In genomic region chr17:38911081-38911730, GRCh38 we compare ENCODE assay signal across 20 cellular contexts. TPM values are rescaled to one million over a fixed set of nuclear protein-coding genes. Genes with fewer than 3 reads are reported as not detected.
A peak's percentile ranks its signal among the peaks of the same experiment; 100 is the strongest.
DNase-seq lines count a peak whose midpoint lies in the region; ATAC-seq and TF ChIP-seq lines count a peak whose summit lies in the region.
"Had no signal": no experiment of that assay in that cellular context is flagged by ENCODE, and none has a peak within 500 bp of the region (broad histone marks: within the 10 kb centered on the region; RNA-seq: fewer than 3 reads in every experiment).

No MANE protein-coding gene starts in this region.

- H3K36me3 Mint-ChIP-seq in naive thymus-derived CD4-positive, alpha-beta T cell = peaks cover 4 to 16% (median 10%) of the 10 kb centered on the region in 5 donors

- CTCF ChIA-PET in naive thymus-derived CD4-positive, alpha-beta T cell (lab: Charles Lee) = no interaction called here

- H3K9me3 Mint-ChIP-seq in naive thymus-derived CD4-positive, alpha-beta T cell = no peaks in the 10 kb centered on the region
- H3K9me3 Mint-ChIP-seq: activated T-helper 1 cell treated with anti-CD3 and anti-CD28 coated beads, Interleukin-12 subunit alpha, Interleukin-12 subunit beta, Interleukin-2, Interleukin-4 antibody, amounts not matched to agents 30 ng/mL and 10 ng/mL and 1 ng/mL, durations not matched to agents 14 hours and 24 hours and 36 hours; T-helper 2 cell treated with Interferon-gamma antibody and Interleukin-4, amounts not matched to agents 5 μg/mL and 100 μg/mL, for 36 hours had no signal

- H3K9me3 ChIP-seq in RWPE2 (ENCODE audit: severe bottlenecking) = no peaks in the 10 kb centered on the region
- no peaks in the 10 kb centered on the region for H3K9me3 ChIP-seq in right cardiac atrium (ENCODE audit: control insufficient read depth, low read length)
- no peaks in the 10 kb centered on the region for H3K9me3 ChIP-seq in stomach
- no peaks in the 10 kb centered on the region for H3K9me3 ChIP-seq in SJCRH30 (replicated peaks)
- H3K9me3 ChIP-seq in naive thymus-derived CD4-positive, alpha-beta T cell (ENCODE audit: control insufficient read depth in 2 of 3, low read length in 3 of 3) = no peaks in the 10 kb centered on the region

- no peak for TF ChIP-seq POLR2A in stomach (IDR thresholded peaks at IDR 0.05)

- POLR2A ChIA-PET in naive thymus-derived CD4-positive, alpha-beta T cell (lab: Charles Lee) = interaction anchor here (0.9 to 1.4 kb wide), 2 partner anchors 8 to 9 kb away, joined by 4 read pairs; no protein-coding TSS in a partner anchor

- peaks cover 63% of the 10 kb centered on the region for H3K36me3 ChIP-seq in RWPE2 (ENCODE audit: low read depth)
- H3K36me3 ChIP-seq in stomach = peaks cover 37 to 94% (median 71%) of the 10 kb centered on the region in 4 donors
- H3K36me3 ChIP-seq in SJCRH30 = peaks cover 5% of the 10 kb centered on the region; the same call in 1 of the 2 replicates
- H3K36me3 ChIP-seq in naive thymus-derived CD4-positive, alpha-beta T cell (ENCODE audit: control insufficient read depth in 2 of 3, insufficient read depth in 3 of 3, low read length in 3 of 3) = peaks cover 8 to 89% (median 28%) of the 10 kb centered on the region in 3 experiments

- TF ChIP-seq CTCF in RWPE2 (IDR thresholded peaks at IDR 0.05; ENCODE audit: poor library complexity, severe bottlenecking) = no peak
- no peak for TF ChIP-seq CTCF in stomach (IDR thresholded peaks at IDR 0.05)

- no peak overlapping the region for H3K4me3 Mint-ChIP-seq in naive thymus-derived CD4-positive, alpha-beta T cell
- H3K4me3 Mint-ChIP-seq: activated CD4-positive, alpha-beta T cell treated with anti-CD3 and anti-CD28 coated beads for 36 hours; activated T-helper 1 cell treated with anti-CD3 and anti-CD28 coated beads, Interleukin-12 subunit alpha, Interleukin-12 subunit beta, Interleukin-2, Interleukin-4 antibody, amounts not matched to agents 30 ng/mL and 10 ng/mL and 1 ng/mL, durations not matched to agents 14 hours and 24 hours and 36 hours; T-helper 2 cell treated with Interferon-gamma antibody and Interleukin-4, amounts not matched to agents 5 μg/mL and 100 μg/mL, for 36 hours had no signal

- H3K27ac ChIP-seq in RWPE2 (ENCODE audit: poor library complexity, severe bottlenecking) (no peak overlapping the region), right cardiac atrium (ENCODE audit: low read length) (no peak overlapping the region), stomach (peak overlapping the region in 3 of 5 donors; percentile 22 to 73 (median 64)), SJCRH30 (no peak overlapping the region)
- no peak overlapping the region for H3K27ac ChIP-seq in naive thymus-derived CD4-positive, alpha-beta T cell (ENCODE audit: low read depth, low read length)

- H3K27ac Mint-ChIP-seq in naive thymus-derived CD4-positive, alpha-beta T cell = peak overlapping the region in 2 of 9 donors; percentile 13 to 59
- H3K27ac Mint-ChIP-seq: activated CD4-positive, alpha-beta T cell treated with anti-CD3 and anti-CD28 coated beads for 36 hours; T-helper 2 cell treated with Interferon-gamma antibody and Interleukin-4, amounts not matched to agents 5 μg/mL and 100 μg/mL, for 36 hours had no signal

- WGBS in right cardiac atrium = 81% methylated on average over 10 of the region's 10 CpGs
- 77 to 88% (median 81%) methylated on average over 8 to 10 of the region's 10 CpGs for WGBS in stomach, 5 donors

- H3K27me3 ChIP-seq in RWPE2 (ENCODE audit: insufficient read depth, poor library complexity, severe bottlenecking) (no peaks in the 10 kb centered on the region), right cardiac atrium (ENCODE audit: control insufficient read depth, insufficient read depth) (no peaks in the 10 kb centered on the region), stomach (no peaks in the 10 kb centered on the region), SJCRH30 (no peaks in the 10 kb centered on the region)
- no peaks in the 10 kb centered on the region for H3K27me3 ChIP-seq in naive thymus-derived CD4-positive, alpha-beta T cell (ENCODE audit: control insufficient read depth in 2 of 2, insufficient read depth in 2 of 2, low read length in 2 of 2)

- DNase-seq in activated effector memory CD4-positive, alpha-beta T cell treated with anti-CD3 and anti-CD28 coated beads, Interleukin-2, amount 50 U/mL, for 16 hours = peak; percentile 56
- no peak for DNase-seq in activated effector memory CD4-positive, alpha-beta T cell treated with Interleukin-2 at 50 U/mL for 16 hours
- peak; percentile 44 for DNase-seq in RWPE2 (ENCODE audit: low spot score)
- peak in 2 of 3 donors; percentile 18 to 41 for DNase-seq in right cardiac atrium
- no peak for DNase-seq in stomach
- no peak for DNase-seq in NCI-H2227 (lab: John Stamatoyannopoulos, UW; ENCODE audit: unreplicated experiment)
- no peak for DNase-seq in SJCRH30
- DNase-seq in naive thymus-derived CD4-positive, alpha-beta T cell = no peak
- DNase-seq: ACHN; activated CD4-positive, alpha-beta T cell treated with anti-CD3 and anti-CD28 coated beads for 36 hours; COR-L47; NCI-H226; SIG-M5; stimulated activated naive CD4-positive, alpha-beta T cell treated with Interleukin-2 at 50 U/mL for 16 hours had no signal

- H3K4me1 Mint-ChIP-seq in naive thymus-derived CD4-positive, alpha-beta T cell = peaks cover 13 to 34% (median 16%) of the 10 kb centered on the region in 7 donors

- intact Hi-C loops in right cardiac atrium (cut with DNase I) (no loop called here), stomach (cut with DNase I; ENCODE audit: low total_unique reads) (no loop called here)
- intact Hi-C loops in naive thymus-derived CD4-positive, alpha-beta T cell (cut with micrococcal nuclease) = no loop called here

- H3K4me3 ChIP-seq in RWPE2 (ENCODE audit: severe bottlenecking) (no peak overlapping the region), right cardiac atrium (ENCODE audit: low read length) (no peak overlapping the region), stomach (no peak overlapping the region), SJCRH30 (no peak overlapping the region)
- no peak overlapping the region for H3K4me3 ChIP-seq in naive thymus-derived CD4-positive, alpha-beta T cell (ENCODE audit: low read length)
- H3K4me3 ChIP-seq: K562 had no signal

- no peaks in the 10 kb centered on the region for H3K27me3 Mint-ChIP-seq in naive thymus-derived CD4-positive, alpha-beta T cell
- H3K27me3 Mint-ChIP-seq: activated CD4-positive, alpha-beta T cell treated with anti-CD3 and anti-CD28 coated beads for 36 hours had no signal

- peaks cover 17% of the 10 kb centered on the region for H3K4me1 ChIP-seq in RWPE2 (ENCODE audit: insufficient read depth, poor library complexity, severe bottlenecking)
- peaks cover 15% of the 10 kb centered on the region for H3K4me1 ChIP-seq in right cardiac atrium (ENCODE audit: control insufficient read depth, insufficient read depth, low read length)
- H3K4me1 ChIP-seq in stomach = peaks cover 46 to 85% (median 68%) of the 10 kb centered on the region in 4 donors
- no peaks in the 10 kb centered on the region for H3K4me1 ChIP-seq in SJCRH30
- peaks cover 0 to 5% of the 10 kb centered on the region in 2 donors for H3K4me1 ChIP-seq in naive thymus-derived CD4-positive, alpha-beta T cell (ENCODE audit: control insufficient read depth in 2 of 2, insufficient read depth in 2 of 2, low read length in 2 of 2)

- no peak for ATAC-seq in RWPE2 (ENCODE audit: low read depth)
- ATAC-seq in right cardiac atrium = no peak
- ATAC-seq in naive thymus-derived CD4-positive, alpha-beta T cell = no peak
- ATAC-seq: activated CD4-positive, alpha-beta T cell treated with anti-CD3 and anti-CD28 coated beads for 36 hours; K562 had no signal

- TF ChIP-seq EP300 in stomach (IDR thresholded peaks at IDR 0.05) = no peak

RNA-seq across cellular contexts. Expression of gene LASP1, which starts 41.3 kb away (rescaled TPM):
- total RNA-seq in right cardiac atrium (10 to 100 TPM; 29.2 to 39.6 (median 35.8) TPM), stomach (100 to 1,000 TPM in 3 of 5 donors, 10 to 100 TPM in 2; 93.0 to 183 (median 107) TPM)
- polyA plus RNA-seq in right cardiac atrium (23.8 TPM), stomach (100 to 1,000 TPM in 1 of 3 donors, 10 to 100 TPM in 2; 33.7 to 119 (median 94.3) TPM)
- 36.7 and 38.8 TPM in 2 replicates for total RNA-seq in SJCRH30 (2014; rRNA removed; shearing (Covaris generic))
- total RNA-seq in naive thymus-derived CD4-positive, alpha-beta T cell = 100 to 1,000 TPM in 4 of 5 experiments, 10 to 100 TPM in 1; 75.3 to 199 (median 113) TPM
- 10 to 100 TPM; 43.4 to 54.5 TPM for polyA plus RNA-seq in naive thymus-derived CD4-positive, alpha-beta T cell

RNA-seq across cellular contexts. Expression of gene FBXO47, which starts 56.0 kb away (rescaled TPM):
- total RNA-seq in right cardiac atrium = not detected
- not detected for polyA plus RNA-seq in right cardiac atrium
- not detected for total RNA-seq in stomach
- polyA plus RNA-seq in stomach = not detected
- total RNA-seq in SJCRH30 (2014; rRNA removed; shearing (Covaris generic)) = not detected in 2 replicates
- not detected for total RNA-seq in naive thymus-derived CD4-positive, alpha-beta T cell
- not detected for polyA plus RNA-seq in naive thymus-derived CD4-positive, alpha-beta T cell
- total RNA-seq: bronchial epithelial cell, frontal cortex, K562, skeletal muscle tissue had no signal
- polyA plus RNA-seq: K562 had no signal

RNA-seq across cellular contexts. Expression of gene RPL23, which starts 57.7 kb away (rescaled TPM):
- total RNA-seq in right cardiac atrium (100 to 1,000 TPM; 830 to 995 (median 880) TPM), stomach (1,000 to 10,000 TPM in 1 of 5 donors, 100 to 1,000 TPM in 3, 10 to 100 TPM in 1; 89.8 to 1,949 (median 982) TPM)
- polyA plus RNA-seq in right cardiac atrium (1,847 TPM), stomach (1,000 to 10,000 TPM; 3,318 to 3,359 (median 3,354) TPM)
- 2,556 and 2,769 TPM in 2 replicates for total RNA-seq in SJCRH30 (2014; rRNA removed; shearing (Covaris generic))
- total RNA-seq in naive thymus-derived CD4-positive, alpha-beta T cell = 1,000 to 10,000 TPM; 1,312 to 2,438 (median 1,877) TPM
- 1,000 to 10,000 TPM; 1,326 to 1,996 TPM for polyA plus RNA-seq in naive thymus-derived CD4-positive, alpha-beta T cell

Comparison
In these comparisons a context has a peak if more than half of its experiments do, and no peak if none do; other contexts are left out.
1. DNase-seq: peak in activated effector memory CD4-positive, alpha-beta T cell treated with anti-CD3 and anti-CD28 coated beads, Interleukin-2, amount 50 U/mL, for 16 hours (single experiment), RWPE2 (single experiment) and right cardiac atrium (2 of 3); none in activated effector memory CD4-positive, alpha-beta T cell treated with Interleukin-2 at 50 U/mL for 16 hours (single experiment), stomach (single experiment), NCI-H2227 (single experiment), SJCRH30 (0 of 2) and naive thymus-derived CD4-positive, alpha-beta T cell (0 of 9).
2. H3K27ac ChIP-seq: peak in stomach (3 of 5); none in RWPE2 (single experiment), right cardiac atrium (single experiment), SJCRH30 (single experiment) and naive thymus-derived CD4-positive, alpha-beta T cell (single experiment).